ENCODE assay signal across 1 cellular context in genomic region chr7:20783131-20783715, GRCh38.
TF ChIP-seq lines count a peak whose summit lies in the region.

No MANE protein-coding gene starts in this region.

TF ChIP-seq in H1, 55 proteins besides CTCF, POLR2A, EP300 and RAD21:
- TF ChIP-seq EZH2 (IDR thresholded peaks at IDR 0.05; ENCODE audit: low read depth, low read length, severe bottlenecking), result no peak
- no peak for TF ChIP-seq USF2 (IDR thresholded peaks at IDR 0.05; ENCODE audit: low read length)
- no peak for TF ChIP-seq SUZ12 (IDR thresholded peaks at IDR 0.05; ENCODE audit: low read length)
- TF ChIP-seq BRCA1 (IDR thresholded peaks at IDR 0.05; ENCODE audit: low read depth, low read length), result no peak
- TF ChIP-seq SAP30 (IDR thresholded peaks at IDR 0.05; ENCODE audit: insufficient read depth, insufficient replicate concordance, low read length), result no peak
- TF ChIP-seq RXRA (IDR thresholded peaks at IDR 0.05; ENCODE audit: insufficient read depth, low read depth, low read length), result no peak
- no peak for TF ChIP-seq ATF3 (IDR thresholded peaks at IDR 0.05; ENCODE audit: insufficient read depth, low read depth, low read length)
- TF ChIP-seq NRF1 (IDR thresholded peaks at IDR 0.05; ENCODE audit: low read depth, low read length), result no peak
- TF ChIP-seq ASH2L (IDR thresholded peaks at IDR 0.05; ENCODE audit: low read length), result peak; percentile 69
- TF ChIP-seq BACH1 (IDR thresholded peaks at IDR 0.05; ENCODE audit: low read length), result no peak
- no peak for TF ChIP-seq KDM1A (IDR thresholded peaks at IDR 0.05; ENCODE audit: borderline replicate concordance, low read length)
- TF ChIP-seq EGR1 (IDR thresholded peaks at IDR 0.05; ENCODE audit: borderline replicate concordance, low read depth, low read length), result no peak
- no peak for TF ChIP-seq MAFK (IDR thresholded peaks at IDR 0.05; ENCODE audit: low read depth, low read length)
- no peak for TF ChIP-seq SP4 (IDR thresholded peaks at IDR 0.05; ENCODE audit: low read length)
- no peak for TF ChIP-seq RNF2 (IDR thresholded peaks at IDR 0.05; ENCODE audit: borderline replicate concordance, low read depth, low read length, missing control alignments, poor library complexity, severe bottlenecking)
- TF ChIP-seq POU5F1 (IDR thresholded peaks at IDR 0.05; ENCODE audit: low read depth, low read length), result 0 out of 2 replicates have a peak, but pooled peaks have one; percentile 38
- TF ChIP-seq SP1 (IDR thresholded peaks at IDR 0.05; ENCODE audit: low read depth, low read length), result peak; percentile 58; the same call in 1 of the 2 replicates
- no peak for TF ChIP-seq ATF2 (IDR thresholded peaks at IDR 0.05; ENCODE audit: low read length)
- TF ChIP-seq CBX8 (IDR thresholded peaks at IDR 0.05; ENCODE audit: borderline replicate concordance, low read depth, low read length), result no peak
- TF ChIP-seq SRF (IDR thresholded peaks at IDR 0.05; ENCODE audit: low read depth, low read length), result no peak
